ENCODE assay signal across 1 cellular context in genomic region chr22:37893583-37893983, GRCh38.
TF ChIP-seq lines count a peak whose summit lies in the region.

No MANE protein-coding gene starts in this region.

TF ChIP-seq in GM23338, 12 proteins besides CTCF, POLR2A, EP300 and RAD21 (continued from another document):
- TF ChIP-seq ZNF462 (CRISPR knock-in tag; IDR thresholded peaks at IDR 0.05) (no peak), STAT1 (IDR thresholded peaks at IDR 0.05; ENCODE audit: unreplicated experiment) (no peak), NANOG (IDR thresholded peaks at IDR 0.05; ENCODE audit: borderline replicate concordance) (no peak), CREB1 (CRISPR knock-in tag; IDR thresholded peaks at IDR 0.05; ENCODE audit: low read depth) (no peak), ETS1 (IDR thresholded peaks at IDR 0.05) (no peak), ZNF114 (CRISPR knock-in tag; IDR thresholded peaks at IDR 0.05) (no peak), REST (IDR thresholded peaks at IDR 0.05; ENCODE audit: unreplicated experiment) (no peak)
TF ChIP-seq in GM23338: peak in this region for 0.
